Comparison of ENCODE assay signal across 19 cellular contexts in genomic region chr20:44003609-44004008, GRCh38.
"Had no signal": no experiment of that assay in that cellular context is flagged by ENCODE, and none has a peak within 500 bp of the region (broad histone marks: within the 10 kb centered on the region; RNA-seq: fewer than 3 reads in every experiment).

No MANE protein-coding gene starts in this region.

- H3K9me3 ChIP-seq: neutrophil, suprapubic skin, thyroid gland had no signal

- H3K27ac Mint-ChIP-seq: nephron progenitor cell, type B pancreatic cell had no signal

- H3K27me3 ChIP-seq: sigmoid colon, thyroid gland had no signal

- DNase-seq: cortex of kidney; dorsolateral prefrontal cortex; effector CD8-positive, alpha-beta T cell; foreskin melanocyte; hippocampal formation; kidney glomerular epithelial cell; mesendoderm; naive thymus-derived CD4-positive, alpha-beta T cell; nephron progenitor cell; posterior cingulate gyrus; sigmoid colon; stimulated activated CD4-positive, alpha-beta T cell treated with anti-CD3 and anti-CD28 coated beads, Interleukin-2, amount 100 ng/mL, for 24 hours; stimulated activated CD4-positive, alpha-beta T cell treated with anti-CD3 and anti-CD28 coated beads, Interleukin-4, amount 100 ng/mL, for 4 hours; stimulated activated naive CD4-positive, alpha-beta T cell; thyroid gland had no signal

- H3K27ac ChIP-seq: dorsolateral prefrontal cortex, neutrophil, sigmoid colon, skin epidermis, suprapubic skin, thyroid gland had no signal

- H3K4me3 Mint-ChIP-seq: naive thymus-derived CD4-positive, alpha-beta T cell; nephron progenitor cell; type B pancreatic cell had no signal

- H3K4me1 ChIP-seq: sigmoid colon, suprapubic skin, thyroid gland had no signal

- H3K4me3 ChIP-seq: dorsolateral prefrontal cortex, sigmoid colon, skin epidermis, suprapubic skin, thyroid gland had no signal

- ATAC-seq: naive thymus-derived CD4-positive, alpha-beta T cell had no signal

- H3K4me1 Mint-ChIP-seq: nephron progenitor cell had no signal

- H3K36me3 ChIP-seq: neutrophil, sigmoid colon, suprapubic skin, thyroid gland had no signal

- H3K36me3 Mint-ChIP-seq: type B pancreatic cell had no signal

- H3K9me3 Mint-ChIP-seq: nephron progenitor cell, type B pancreatic cell had no signal
